In the genomic region with DNA sequence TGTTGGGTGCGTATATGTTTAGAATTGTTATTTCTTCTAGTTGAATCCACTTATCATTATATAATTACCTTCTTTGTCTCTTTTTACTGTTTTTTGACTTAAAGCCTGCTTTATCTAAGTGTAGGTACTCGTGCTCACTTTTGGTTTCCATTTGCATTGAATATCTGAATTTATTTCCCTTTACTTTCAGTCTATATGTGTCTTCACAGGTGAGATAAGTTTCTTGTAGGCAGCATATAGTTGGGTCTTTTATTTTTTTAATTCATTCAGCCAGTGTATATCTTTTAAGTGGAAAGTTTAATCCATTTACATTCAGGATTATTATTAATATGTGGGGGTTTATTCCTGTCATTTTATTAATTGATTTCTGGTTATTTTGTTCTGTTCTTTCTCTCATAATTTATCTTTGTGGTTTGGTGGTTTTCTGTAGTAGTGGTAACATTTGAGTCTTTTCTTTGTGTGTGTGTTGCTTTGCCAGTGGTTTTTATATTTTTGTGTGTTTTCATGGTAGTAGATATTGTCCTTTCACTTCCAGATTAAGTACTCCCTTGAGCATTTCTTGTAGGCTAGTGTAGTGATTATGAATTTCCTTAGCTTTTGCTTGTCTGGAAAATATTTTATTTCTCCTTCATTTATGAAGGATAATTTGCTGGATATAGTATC, we compare ENCODE assay signal across 1 cellular context.
A peak's percentile ranks its signal among the peaks of the same experiment; 100 is the strongest.
TF ChIP-seq lines count a peak whose summit lies in the region.

No MANE protein-coding gene starts in this region.

TF ChIP-seq in GM12878, 131 proteins besides CTCF, POLR2A, EP300 and RAD21 (continued from another document):
- 0 out of 4 replicates have a peak, but pooled peaks of 1 of the 2 experiments have one; percentile 20 for TF ChIP-seq IKZF2 (IDR thresholded peaks at IDR 0.05)
- TF ChIP-seq TARDBP (IDR thresholded peaks at IDR 0.05; ENCODE audit: borderline replicate concordance), result no peak
- no peak for TF ChIP-seq KDM1A (IDR thresholded peaks at IDR 0.05; ENCODE audit: borderline replicate concordance)
- TF ChIP-seq, protein P1, sequence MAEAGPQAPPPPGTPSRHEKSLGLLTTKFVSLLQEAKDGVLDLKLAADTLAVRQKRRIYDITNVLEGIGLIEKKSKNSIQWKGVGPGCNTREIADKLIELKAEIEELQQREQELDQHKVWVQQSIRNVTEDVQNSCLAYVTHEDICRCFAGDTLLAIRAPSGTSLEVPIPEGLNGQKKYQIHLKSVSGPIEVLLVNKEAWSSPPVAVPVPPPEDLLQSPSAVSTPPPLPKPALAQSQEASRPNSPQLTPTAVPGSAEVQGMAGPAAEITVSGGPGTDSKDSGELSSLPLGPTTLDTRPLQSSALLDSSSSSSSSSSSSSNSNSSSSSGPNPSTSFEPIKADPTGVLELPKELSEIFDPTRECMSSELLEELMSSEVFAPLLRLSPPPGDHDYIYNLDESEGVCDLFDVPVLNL (IDR thresholded peaks at IDR 0.05; ENCODE audit: low read depth, low read length), result no peak
- TF ChIP-seq, protein P2, sequence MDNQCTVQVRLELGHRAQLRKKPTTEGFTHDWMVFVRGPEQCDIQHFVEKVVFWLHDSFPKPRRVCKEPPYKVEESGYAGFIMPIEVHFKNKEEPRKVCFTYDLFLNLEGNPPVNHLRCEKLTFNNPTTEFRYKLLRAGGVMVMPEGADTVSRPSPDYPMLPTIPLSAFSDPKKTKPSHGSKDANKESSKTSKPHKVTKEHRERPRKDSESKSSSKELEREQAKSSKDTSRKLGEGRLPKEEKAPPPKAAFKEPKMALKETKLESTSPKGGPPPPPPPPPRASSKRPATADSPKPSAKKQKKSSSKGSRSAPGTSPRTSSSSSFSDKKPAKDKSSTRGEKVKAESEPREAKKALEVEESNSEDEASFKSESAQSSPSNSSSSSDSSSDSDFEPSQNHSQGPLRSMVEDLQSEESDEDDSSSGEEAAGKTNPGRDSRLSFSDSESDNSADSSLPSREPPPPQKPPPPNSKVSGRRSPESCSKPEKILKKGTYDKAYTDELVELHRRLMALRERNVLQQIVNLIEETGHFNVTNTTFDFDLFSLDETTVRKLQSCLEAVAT (IDR thresholded peaks at IDR 0.05), result 0 out of 2 replicates have a peak, but pooled peaks have one; percentile 46
- no peak for TF ChIP-seq SRF (IDR thresholded peaks at IDR 0.05; ENCODE audit: low read depth in 2 of 2, low read length in 2 of 2)
- peak; percentile 58 for TF ChIP-seq RUNX3 (IDR thresholded peaks at IDR 0.05; ENCODE audit: low read length)
- TF ChIP-seq, protein P3, sequence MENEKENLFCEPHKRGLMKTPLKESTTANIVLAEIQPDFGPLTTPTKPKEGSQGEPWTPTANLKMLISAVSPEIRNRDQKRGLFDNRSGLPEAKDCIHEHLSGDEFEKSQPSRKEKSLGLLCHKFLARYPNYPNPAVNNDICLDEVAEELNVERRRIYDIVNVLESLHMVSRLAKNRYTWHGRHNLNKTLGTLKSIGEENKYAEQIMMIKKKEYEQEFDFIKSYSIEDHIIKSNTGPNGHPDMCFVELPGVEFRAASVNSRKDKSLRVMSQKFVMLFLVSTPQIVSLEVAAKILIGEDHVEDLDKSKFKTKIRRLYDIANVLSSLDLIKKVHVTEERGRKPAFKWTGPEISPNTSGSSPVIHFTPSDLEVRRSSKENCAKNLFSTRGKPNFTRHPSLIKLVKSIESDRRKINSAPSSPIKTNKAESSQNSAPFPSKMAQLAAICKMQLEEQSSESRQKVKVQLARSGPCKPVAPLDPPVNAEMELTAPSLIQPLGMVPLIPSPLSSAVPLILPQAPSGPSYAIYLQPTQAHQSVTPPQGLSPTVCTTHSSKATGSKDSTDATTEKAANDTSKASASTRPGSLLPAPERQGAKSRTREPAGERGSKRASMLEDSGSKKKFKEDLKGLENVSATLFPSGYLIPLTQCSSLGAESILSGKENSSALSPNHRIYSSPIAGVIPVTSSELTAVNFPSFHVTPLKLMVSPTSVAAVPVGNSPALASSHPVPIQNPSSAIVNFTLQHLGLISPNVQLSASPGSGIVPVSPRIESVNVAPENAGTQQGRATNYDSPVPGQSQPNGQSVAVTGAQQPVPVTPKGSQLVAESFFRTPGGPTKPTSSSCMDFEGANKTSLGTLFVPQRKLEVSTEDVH (IDR thresholded peaks at IDR 0.05; ENCODE audit: low read depth, partially characterized antibody), result no peak
- TF ChIP-seq, protein P4, sequence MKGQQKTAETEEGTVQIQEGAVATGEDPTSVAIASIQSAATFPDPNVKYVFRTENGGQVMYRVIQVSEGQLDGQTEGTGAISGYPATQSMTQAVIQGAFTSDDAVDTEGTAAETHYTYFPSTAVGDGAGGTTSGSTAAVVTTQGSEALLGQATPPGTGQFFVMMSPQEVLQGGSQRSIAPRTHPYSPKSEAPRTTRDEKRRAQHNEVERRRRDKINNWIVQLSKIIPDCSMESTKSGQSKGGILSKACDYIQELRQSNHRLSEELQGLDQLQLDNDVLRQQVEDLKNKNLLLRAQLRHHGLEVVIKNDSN (IDR thresholded peaks at IDR 0.05; ENCODE audit: borderline replicate concordance, extremely low read length, insufficient read depth, low read depth, low read length), result no peak
- peak; percentile 63; the same call in 1 of the 2 replicates for TF ChIP-seq CBX5 (IDR thresholded peaks at IDR 0.05; ENCODE audit: low read depth)
TF ChIP-seq in GM12878: peak in this region for 4.
